Comparison of ENCODE assay signal across 17 cellular contexts in genomic region chr7:128848289-128849155, GRCh38. TPM values are rescaled to one million over a fixed set of nuclear protein-coding genes. Genes with fewer than 3 reads are reported as not detected.
DNase-seq lines count a peak whose midpoint lies in the region; ATAC-seq, FAIRE-seq and TF ChIP-seq lines count a peak whose summit lies in the region.
"Had no signal": no experiment of that assay in that cellular context is flagged by ENCODE, and none has a peak within 500 bp of the region (broad histone marks: within the 10 kb centered on the region; RNA-seq: fewer than 3 reads in every experiment).

No MANE protein-coding gene starts in this region.

- no peak overlapping the region; a peak in 1 of 4 replicates for H3K9ac ChIP-seq in K562 (ENCODE audit: insufficient read depth in 1 of 2, low read depth in 2 of 2, low read length in 2 of 2)
- H3K9ac ChIP-seq in kidney (ENCODE audit: low read length in 2 of 2): no peak overlapping the region

- H3K9me1 ChIP-seq in K562 (ENCODE audit: control insufficient read depth, insufficient read depth, low read length): peaks cover 9% of the 10 kb centered on the region

- TF ChIP-seq POLR2A in K562 (conservative IDR thresholded peaks at IDR 0.05) (no peak), sigmoid colon (IDR thresholded peaks at IDR 0.05) (no peak)

- no peaks in the 10 kb centered on the region for H3K27me3 ChIP-seq in K562 (ENCODE audit: control insufficient read depth in 2 of 2, insufficient read depth in 2 of 2, low read length in 2 of 2)
- H3K27me3 ChIP-seq in sigmoid colon: no peaks in the 10 kb centered on the region

- DNase-seq in K562 (ENCODE audit: extremely low read depth in 1 of 4, low spot score in 3 of 4) (no peak), kidney (peak; percentile 52), sigmoid colon (no peak), NCI-H187 (lab: John Stamatoyannopoulos, UW) (no peak), SIG-M5 (lab: John Stamatoyannopoulos, UW) (no peak)
- no peak for DNase-seq in stimulated activated CD4-positive, alpha-beta T cell treated with anti-CD3 and anti-CD28 coated beads, Interleukin-4, amount 100 ng/mL, for 24 hours
- DNase-seq: C1 segment of cervical spinal cord; Calu3; CD4-positive, alpha-beta T cell; DMS 273 treated with DMSO at 0.1 percent for 48 hours; H9 had no signal

- TF ChIP-seq EP300 in K562 (IDR thresholded peaks at IDR 0.05; ENCODE audit: low read length) (no peak), sigmoid colon (IDR thresholded peaks at IDR 0.05) (no peak)

- H3K9me3 ChIP-seq in HEK293 (ENCODE audit: control insufficient read depth, insufficient read depth, low read depth, low read length) (no peaks in the 10 kb centered on the region), K562 (replicated peaks; ENCODE audit: control insufficient read depth, insufficient read depth, low read depth, low read length) (no peaks in the 10 kb centered on the region), kidney (ENCODE audit: control insufficient read depth in 1 of 2, low read length in 2 of 2) (no peaks in the 10 kb centered on the region), sigmoid colon (no peaks in the 10 kb centered on the region)

- intact Hi-C loops in K562 (cut with micrococcal nuclease) (no loop called here), kidney (cut with DNase I) (no loop called here), sigmoid colon (cut with DNase I) (no loop called here)

- WGBS in K562 (ENCODE audit: insufficient coverage, low coverage, missing lambda C conversion rate): 97% methylated on average over 27 of the region's 31 CpGs
- 94 to 96% methylated on average over 31 of the region's 31 CpGs for WGBS in sigmoid colon, 2 donors

- H3K27ac ChIP-seq in HEK293 (ENCODE audit: extremely low read depth, low read depth, low read length) (no peak overlapping the region), K562 (ENCODE audit: extremely low read depth, low read depth, low read length) (no peak overlapping the region), kidney (ENCODE audit: low read depth in 2 of 2, low read length in 2 of 2) (no peak overlapping the region), sigmoid colon (peak overlapping the region in 3 of 4 donors; percentile 30 to 60 (median 39))

- no peak for TF ChIP-seq CTCF in HEK293 (tag by site-specific recombination; IDR thresholded peaks at IDR 0.05)
- no peak for TF ChIP-seq CTCF in K562 (IDR thresholded peaks at IDR 0.05 in 2 of 3, conservative IDR thresholded peaks at IDR 0.05 in 1 of 3; ENCODE audit: insufficient read depth in 2 of 3, low read depth in 1 of 3, low read length in 3 of 3)
- TF ChIP-seq CTCF in kidney (IDR thresholded peaks at IDR 0.05; ENCODE audit: borderline replicate concordance, extremely low read depth, insufficient read depth): no peak
- TF ChIP-seq CTCF in sigmoid colon (IDR thresholded peaks at IDR 0.05): no peak

- in situ Hi-C loops in K562 (cut with MboI): no loop called here

- FAIRE-seq in K562 (lab: Jason Lieb, UNC) (no peak), kidney (lab: Jason Lieb, UNC) (no peak)
- FAIRE-seq: A204.1 had no signal

- no peak for TF ChIP-seq RAD21 in K562 (CRISPR knock-in tag; conservative IDR thresholded peaks at IDR 0.05 in 1 of 2, IDR thresholded peaks at IDR 0.05 in 1 of 2)

- no peak overlapping the region for H3K4me3 ChIP-seq in HEK293 (ENCODE audit: low read depth, low read length)
- H3K4me3 ChIP-seq in K562: no peak overlapping the region
- no peak overlapping the region for H3K4me3 ChIP-seq in kidney (ENCODE audit: low read length in 2 of 2)
- H3K4me3 ChIP-seq in sigmoid colon: no peak overlapping the region
- H3K4me3 ChIP-seq: GM23338 had no signal

- H3K36me3 ChIP-seq in HEK293 (ENCODE audit: control insufficient read depth in 2 of 2, insufficient read depth in 1 of 2, low read length in 2 of 2): peaks cover 0 to 94% of the 10 kb centered on the region in 2 experiments; a peak in 1 of 3 replicates
- H3K36me3 ChIP-seq in K562 (ENCODE audit: control insufficient read depth, insufficient read depth, low read length): peaks cover 99% of the 10 kb centered on the region
- no peaks in the 10 kb centered on the region for H3K36me3 ChIP-seq in kidney (ENCODE audit: control insufficient read depth in 1 of 2, insufficient read depth in 2 of 2, low read length in 2 of 2)
- peaks cover 78 to 100% (median 98%) of the 10 kb centered on the region in 4 donors for H3K36me3 ChIP-seq in sigmoid colon

- no peak overlapping the region for H3K4me2 ChIP-seq in K562 (ENCODE audit: insufficient read depth, low read length)
- H3K4me2 ChIP-seq: GM23338 had no signal

- H2AFZ ChIP-seq in K562 (ENCODE audit: low read depth, low read length): no peak overlapping the region
- H2AFZ ChIP-seq: GM23338 had no signal

- POLR2A ChIA-PET in HEK293 (lab: Yijun Ruan, JAX): interaction anchor here (0.7 kb wide), 1 partner anchor 13 kb away, joined by 3 read pairs; no protein-coding TSS in a partner anchor
- POLR2A ChIA-PET in K562 (lab: Yijun Ruan, JAX): interaction anchor here (1.0 to 5.1 kb wide), 5 partner anchors 8 to 16 kb away, joined by 3 to 47 read pairs (median 6); partner anchors contain the start of gene ATP6V1F

- CTCF ChIA-PET in HEK293 (lab: Yijun Ruan, JAX): interaction anchor here (1.2 kb wide), 1 partner anchor 35 kb away, joined by 4 read pairs; no protein-coding TSS in a partner anchor
- CTCF ChIA-PET in K562 (lab: Yijun Ruan, JAX; ENCODE audit: low intra/inter-chr PET ratio): no interaction called here

- ATAC-seq in K562 (no peak), GM19397 (IDR thresholded peaks at IDR 0.05; ENCODE audit: unreplicated experiment) (no peak)
- ATAC-seq: GM23338 had no signal

- H3K79me2 ChIP-seq in K562 (ENCODE audit: control insufficient read depth, insufficient read depth, low read length): no peaks in the 10 kb centered on the region

- H4K20me1 ChIP-seq in K562 (replicated peaks; ENCODE audit: control insufficient read depth, insufficient read depth, low read length): peaks cover 11% of the 10 kb centered on the region; the same call in 1 of the 2 replicates

- no TSS peak for BruUV-seq in K562 (replicated peaks; lab: Mats Ljungman, UMichigan)

- H3K4me1 ChIP-seq in HEK293 (ENCODE audit: control insufficient read depth, insufficient read depth, low read length) (no peaks in the 10 kb centered on the region), K562 (replicated peaks in 1 of 2; ENCODE audit: control insufficient read depth in 2 of 2, insufficient read depth in 2 of 2, low read length in 2 of 2) (peaks cover 0 to 18% of the 10 kb centered on the region in 2 experiments; a peak in 1 of 5 replicates), kidney (ENCODE audit: control insufficient read depth in 1 of 2, insufficient read depth in 1 of 2, low read depth in 1 of 2, low read length in 2 of 2) (peaks cover 0 to 5% of the 10 kb centered on the region in 2 donors), sigmoid colon (no peaks in the 10 kb centered on the region)

RNA-seq across cellular contexts. Expression of gene ATP6V1F, which starts 14.1 kb away (rescaled TPM):
- total RNA-seq in K562 (2011; cell fraction: chromatin; rRNA removed; ENCODE audit: low replicate concordance): 21.6 and 54.5 TPM in 2 replicates
- total RNA-seq in K562 (2011; cell fraction: nucleolus; rRNA removed): 72.7 and 74.7 TPM in 2 replicates
- total RNA-seq in K562 (2011; cell fraction: nucleoplasm; rRNA removed): 70.9 and 89.2 TPM in 2 replicates
- total RNA-seq in K562 (2014; rRNA removed) (265 and 341 TPM in 2 replicates), K562 (2014; rRNA removed; fragmentation: Illumina TruSeq; extraction: Trizol) (174 and 206 TPM in 2 replicates), K562 (2015; rRNA removed; fragmentation: Illumina TruSeq; extraction: Trizol) (332 and 336 TPM in 2 replicates), K562 (2021) (378 and 393 TPM in 2 replicates), kidney (161 TPM), sigmoid colon (100 to 1,000 TPM in 3 of 4 donors, 10 to 100 TPM in 1; 96.7 to 138 (median 131) TPM)
- polyA plus RNA-seq in K562 (2011; rRNA removed) (507 and 542 TPM in 2 replicates), K562 (2014; fragmentation: Illumina TruSeq; extraction: Trizol) (604 and 714 TPM in 2 replicates), K562 (2014; fragmentation: Nextera tagmentation; extraction: Ambion mirVana) (1,000 to 10,000 TPM in 1 of 2 experiments, 100 to 1,000 TPM in 1; 733 to 1,123 TPM), K562 (2014; rRNA removed) (568 and 645 TPM in 2 replicates), kidney (ENCODE audit: insufficient read depth, low read depth, low replicate concordance) (684 TPM), sigmoid colon (100 to 1,000 TPM; 148 to 214 (median 183) TPM)
- 869 and 1,641 TPM in 2 replicates for polyA plus RNA-seq in K562 (2011; cell fraction: cytosol; rRNA removed)
- 256 and 267 TPM in 2 replicates for polyA plus RNA-seq in K562 (2011; cell fraction: nucleus; rRNA removed)
- polyA plus RNA-seq in K562 (2012): 454 and 820 TPM in 2 replicates
- polyA minus RNA-seq in K562 (2011; rRNA and poly(A)+ RNA removed): 83.2 and 101 TPM in 2 replicates
- polyA minus RNA-seq in K562 (2011; cell fraction: cytosol; rRNA and poly(A)+ RNA removed): 93.9 and 97.2 TPM in 2 replicates
- polyA minus RNA-seq in K562 (2011; cell fraction: nucleus; rRNA and poly(A)+ RNA removed): 35.3 and 68.5 TPM in 2 replicates

RNA-seq across cellular contexts. Expression of gene FLNC, which starts 18.3 kb away (rescaled TPM):
- 62.5 and 206 TPM in 2 replicates for total RNA-seq in K562 (2011; cell fraction: chromatin; rRNA removed; ENCODE audit: low replicate concordance)
- 132 and 134 TPM in 2 replicates for total RNA-seq in K562 (2011; cell fraction: nucleolus; rRNA removed)
- 72.1 and 81.0 TPM in 2 replicates for total RNA-seq in K562 (2011; cell fraction: nucleoplasm; rRNA removed)
- total RNA-seq in K562 (2014; rRNA removed): 60.7 and 94.5 TPM in 2 replicates
- 11.4 and 18.2 TPM in 2 replicates for total RNA-seq in K562 (2014; rRNA removed; fragmentation: Illumina TruSeq; extraction: Trizol)
- 28.8 and 33.3 TPM in 2 replicates for total RNA-seq in K562 (2015; rRNA removed; fragmentation: Illumina TruSeq; extraction: Trizol)
- 148 and 155 TPM in 2 replicates for total RNA-seq in K562 (2021)
- 10.3 and 11.4 TPM in 2 replicates for polyA plus RNA-seq in K562 (2011; rRNA removed)
- 11.4 and 26.8 TPM in 2 replicates for polyA plus RNA-seq in K562 (2011; cell fraction: cytosol; rRNA removed)
- polyA plus RNA-seq in K562 (2011; cell fraction: nucleus; rRNA removed): 58.5 and 126 TPM in 2 replicates
- polyA plus RNA-seq in K562 (2012): 66.6 and 106 TPM in 2 replicates
- polyA plus RNA-seq in K562 (2014; fragmentation: Illumina TruSeq; extraction: Trizol): 32.8 and 55.3 TPM in 2 replicates
- polyA plus RNA-seq in K562 (2014; fragmentation: Nextera tagmentation; extraction: Ambion mirVana): 1 to 10 TPM in 1 of 2 experiments, under 1 TPM in 1; 0.90 to 1.1 TPM
- 29.0 and 34.7 TPM in 2 replicates for polyA plus RNA-seq in K562 (2014; rRNA removed)
- 15.1 and 41.9 TPM in 2 replicates for polyA minus RNA-seq in K562 (2011; rRNA and poly(A)+ RNA removed)
- polyA minus RNA-seq in K562 (2011; cell fraction: cytosol; rRNA and poly(A)+ RNA removed): 127 and 146 TPM in 2 replicates
- polyA minus RNA-seq in K562 (2011; cell fraction: nucleus; rRNA and poly(A)+ RNA removed): 53.1 and 53.6 TPM in 2 replicates
- total RNA-seq in kidney: 12.2 TPM
- polyA plus RNA-seq in kidney (ENCODE audit: insufficient read depth, low read depth, low replicate concordance): 2.8 TPM
- 100 to 1,000 TPM in 3 of 4 donors, 10 to 100 TPM in 1; 95.3 to 489 (median 242) TPM for total RNA-seq in sigmoid colon
- 10 to 100 TPM in 1 of 3 donors, 1 to 10 TPM in 1, under 1 TPM in 1; 0.69 to 12.6 (median 5.4) TPM for polyA plus RNA-seq in sigmoid colon
- total RNA-seq: B cell had no signal

RNA-seq across cellular contexts. Expression of gene CCDC136, which starts 56.8 kb away (rescaled TPM):
- 153 and 165 TPM in 2 replicates for total RNA-seq in K562 (2011; cell fraction: chromatin; rRNA removed; ENCODE audit: low replicate concordance)
- total RNA-seq in K562 (2011; cell fraction: nucleolus; rRNA removed): 88.4 and 89.7 TPM in 2 replicates
- 120 and 159 TPM in 2 replicates for total RNA-seq in K562 (2011; cell fraction: nucleoplasm; rRNA removed)
- total RNA-seq in K562 (2014; rRNA removed): 17.0 and 23.5 TPM in 2 replicates
- total RNA-seq in K562 (2014; rRNA removed; fragmentation: Illumina TruSeq; extraction: Trizol): 15.3 and 18.8 TPM in 2 replicates
- 27.6 and 28.7 TPM in 2 replicates for total RNA-seq in K562 (2015; rRNA removed; fragmentation: Illumina TruSeq; extraction: Trizol)
- 23.7 and 26.5 TPM in 2 replicates for total RNA-seq in K562 (2021)
- polyA plus RNA-seq in K562 (2011; rRNA removed): 40.2 and 45.0 TPM in 2 replicates
- polyA plus RNA-seq in K562 (2011; cell fraction: cytosol; rRNA removed): 12.2 and 20.3 TPM in 2 replicates
- polyA plus RNA-seq in K562 (2011; cell fraction: nucleus; rRNA removed): 165 and 172 TPM in 2 replicates
- 30.6 and 53.3 TPM in 2 replicates for polyA plus RNA-seq in K562 (2012)
- 23.5 and 26.9 TPM in 2 replicates for polyA plus RNA-seq in K562 (2014; fragmentation: Illumina TruSeq; extraction: Trizol)
- 1 to 10 TPM; 2.4 TPM for polyA plus RNA-seq in K562 (2014; fragmentation: Nextera tagmentation; extraction: Ambion mirVana)
- polyA plus RNA-seq in K562 (2014; rRNA removed): 34.8 and 40.8 TPM in 2 replicates
- polyA minus RNA-seq in K562 (2011; rRNA and poly(A)+ RNA removed): 31.9 and 36.9 TPM in 2 replicates
- polyA minus RNA-seq in K562 (2011; cell fraction: cytosol; rRNA and poly(A)+ RNA removed): 9.3 and 17.3 TPM in 2 replicates
- polyA minus RNA-seq in K562 (2011; cell fraction: nucleus; rRNA and poly(A)+ RNA removed): 47.4 and 54.8 TPM in 2 replicates
- 4.2 TPM for total RNA-seq in kidney
- polyA plus RNA-seq in kidney (ENCODE audit: insufficient read depth, low read depth, low replicate concordance): 1.4 TPM
- 10 to 100 TPM; 19.9 to 53.7 (median 23.7) TPM for total RNA-seq in sigmoid colon
- polyA plus RNA-seq in sigmoid colon: 1 to 10 TPM in 2 of 3 donors, not detected in 1; 2.4 to 2.8 TPM
- total RNA-seq: HT-29 had no signal

Comparison
In these comparisons a context has a peak if more than half of its experiments do, and no peak if none do; other contexts are left out.
1. H3K27ac ChIP-seq: peak in sigmoid colon (3 of 4); none in HEK293 (single experiment), K562 (single experiment) and kidney (0 of 2).